In the genomic region with DNA sequence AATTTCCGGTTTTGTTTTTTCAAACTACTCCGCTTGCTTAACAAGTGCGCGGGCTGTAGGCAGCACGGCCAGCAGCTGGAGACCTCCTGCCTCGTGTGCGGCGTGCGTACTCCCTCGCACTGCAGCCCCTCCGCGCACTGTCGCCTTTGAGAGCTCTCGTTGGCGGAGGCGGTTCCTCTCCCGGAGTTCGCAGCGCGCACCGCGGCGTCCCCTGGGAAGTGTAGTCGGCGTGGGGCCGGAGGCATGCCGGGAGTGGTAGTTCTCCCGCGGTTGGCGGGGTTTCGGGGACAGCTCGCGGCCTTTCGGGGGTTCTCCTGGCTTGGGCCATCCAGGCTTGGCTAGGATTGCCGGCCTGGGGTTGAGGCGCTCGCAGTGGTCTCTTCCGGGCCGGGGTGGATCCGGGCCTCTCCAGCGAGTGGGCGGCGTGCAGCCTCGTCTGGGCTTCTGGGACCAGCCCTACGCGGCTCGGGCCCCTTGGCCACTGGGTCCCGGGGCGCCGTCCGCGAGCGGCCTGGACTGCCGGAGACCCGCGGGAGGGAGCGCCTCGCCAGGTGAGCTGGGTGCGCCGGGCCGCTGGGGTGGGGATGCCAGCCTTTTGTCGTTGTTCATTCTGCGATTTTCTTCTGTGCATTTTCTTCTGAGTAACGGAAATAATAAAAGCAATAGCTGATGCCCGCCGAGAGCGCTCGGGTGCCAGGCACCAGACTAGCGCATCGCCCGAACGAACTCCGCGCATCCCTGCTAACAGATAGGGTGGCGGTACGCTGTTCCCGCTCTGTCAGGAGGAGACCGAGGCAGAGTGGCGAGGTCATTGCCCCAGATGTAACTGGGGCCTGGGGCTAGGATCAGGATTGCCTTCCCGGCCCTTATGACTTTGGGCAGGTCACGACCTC, we compare ENCODE assay signal across 1 cellular context.
TF ChIP-seq lines count a peak whose summit lies in the region.

Gene ZNF354C, plus strand, starts transcription at position 258 of the 893 bp plus-strand sequence. CDS start 1,696 bp downstream, outside the sequence.

TF ChIP-seq in HEK293, 187 proteins besides CTCF, POLR2A, EP300 and RAD21 (continued from another document and continues in another):
- TF ChIP-seq, protein P1, sequence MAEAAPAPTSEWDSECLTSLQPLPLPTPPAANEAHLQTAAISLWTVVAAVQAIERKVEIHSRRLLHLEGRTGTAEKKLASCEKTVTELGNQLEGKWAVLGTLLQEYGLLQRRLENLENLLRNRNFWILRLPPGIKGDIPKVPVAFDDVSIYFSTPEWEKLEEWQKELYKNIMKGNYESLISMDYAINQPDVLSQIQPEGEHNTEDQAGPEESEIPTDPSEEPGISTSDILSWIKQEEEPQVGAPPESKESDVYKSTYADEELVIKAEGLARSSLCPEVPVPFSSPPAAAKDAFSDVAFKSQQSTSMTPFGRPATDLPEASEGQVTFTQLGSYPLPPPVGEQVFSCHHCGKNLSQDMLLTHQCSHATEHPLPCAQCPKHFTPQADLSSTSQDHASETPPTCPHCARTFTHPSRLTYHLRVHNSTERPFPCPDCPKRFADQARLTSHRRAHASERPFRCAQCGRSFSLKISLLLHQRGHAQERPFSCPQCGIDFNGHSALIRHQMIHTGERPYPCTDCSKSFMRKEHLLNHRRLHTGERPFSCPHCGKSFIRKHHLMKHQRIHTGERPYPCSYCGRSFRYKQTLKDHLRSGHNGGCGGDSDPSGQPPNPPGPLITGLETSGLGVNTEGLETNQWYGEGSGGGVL (tag by site-specific recombination; IDR thresholded peaks at IDR 0.05) = no peak
- TF ChIP-seq ZNF114 (tag by site-specific recombination; IDR thresholded peaks at IDR 0.05) = no peak
- TF ChIP-seq ZNF692 (tag by site-specific recombination; IDR thresholded peaks at IDR 0.05) = 0 out of 2 replicates have a peak, but pooled peaks have one; percentile 54
- no peak for TF ChIP-seq YY1 (tag by site-specific recombination; IDR thresholded peaks at IDR 0.05)
- no peak for TF ChIP-seq ZNF626 (tag by site-specific recombination; IDR thresholded peaks at IDR 0.05)
- no peak for TF ChIP-seq YY2 (tag by site-specific recombination; IDR thresholded peaks at IDR 0.05)
- TF ChIP-seq WT1 (tag by site-specific recombination; IDR thresholded peaks at IDR 0.05) = no peak
- TF ChIP-seq ZNF677 (tag by site-specific recombination; IDR thresholded peaks at IDR 0.05) = no peak
- no peak for TF ChIP-seq ZNF473 (tag by site-specific recombination; IDR thresholded peaks at IDR 0.05)
- TF ChIP-seq, protein P2, sequence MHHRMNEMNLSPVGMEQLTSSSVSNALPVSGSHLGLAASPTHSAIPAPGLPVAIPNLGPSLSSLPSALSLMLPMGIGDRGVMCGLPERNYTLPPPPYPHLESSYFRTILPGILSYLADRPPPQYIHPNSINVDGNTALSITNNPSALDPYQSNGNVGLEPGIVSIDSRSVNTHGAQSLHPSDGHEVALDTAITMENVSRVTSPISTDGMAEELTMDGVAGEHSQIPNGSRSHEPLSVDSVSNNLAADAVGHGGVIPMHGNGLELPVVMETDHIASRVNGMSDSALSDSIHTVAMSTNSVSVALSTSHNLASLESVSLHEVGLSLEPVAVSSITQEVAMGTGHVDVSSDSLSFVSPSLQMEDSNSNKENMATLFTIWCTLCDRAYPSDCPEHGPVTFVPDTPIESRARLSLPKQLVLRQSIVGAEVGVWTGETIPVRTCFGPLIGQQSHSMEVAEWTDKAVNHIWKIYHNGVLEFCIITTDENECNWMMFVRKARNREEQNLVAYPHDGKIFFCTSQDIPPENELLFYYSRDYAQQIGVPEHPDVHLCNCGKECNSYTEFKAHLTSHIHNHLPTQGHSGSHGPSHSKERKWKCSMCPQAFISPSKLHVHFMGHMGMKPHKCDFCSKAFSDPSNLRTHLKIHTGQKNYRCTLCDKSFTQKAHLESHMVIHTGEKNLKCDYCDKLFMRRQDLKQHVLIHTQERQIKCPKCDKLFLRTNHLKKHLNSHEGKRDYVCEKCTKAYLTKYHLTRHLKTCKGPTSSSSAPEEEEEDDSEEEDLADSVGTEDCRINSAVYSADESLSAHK (tag by site-specific recombination; IDR thresholded peaks at IDR 0.05) = no peak
- no peak for TF ChIP-seq ZNF132 (tag by site-specific recombination; IDR thresholded peaks at IDR 0.05; ENCODE audit: borderline replicate concordance)
- TF ChIP-seq PATZ1 (tag by site-specific recombination; IDR thresholded peaks at IDR 0.05) = peak; percentile 13; the same call in 1 of the 2 replicates
- no peak for TF ChIP-seq ZNF707 (tag by site-specific recombination; IDR thresholded peaks at IDR 0.05)
- TF ChIP-seq ZIC2 (tag by site-specific recombination; IDR thresholded peaks at IDR 0.05) = peak; percentile 54
- TF ChIP-seq ZBTB17 (tag by site-specific recombination; IDR thresholded peaks at IDR 0.05) = peak; percentile 51; the same call in 1 of the 2 replicates
- TF ChIP-seq ZFP69B (tag by site-specific recombination; IDR thresholded peaks at IDR 0.05) = peak; percentile 55; the same call in 1 of the 2 replicates
- no peak for TF ChIP-seq ZEB2 (tag by site-specific recombination; IDR thresholded peaks at IDR 0.05)
- no peak for TF ChIP-seq ZNF248 (tag by site-specific recombination; IDR thresholded peaks at IDR 0.05)
- no peak for TF ChIP-seq RBAK (tag by site-specific recombination; IDR thresholded peaks at IDR 0.05)
- TF ChIP-seq ZNF76 (tag by site-specific recombination; IDR thresholded peaks at IDR 0.05; ENCODE audit: borderline replicate concordance, low read depth) = peak; percentile 99
- TF ChIP-seq ZBTB10 (tag by site-specific recombination; IDR thresholded peaks at IDR 0.05) = 0 out of 2 replicates have a peak, but pooled peaks have one; percentile 42
- TF ChIP-seq, protein P3, sequence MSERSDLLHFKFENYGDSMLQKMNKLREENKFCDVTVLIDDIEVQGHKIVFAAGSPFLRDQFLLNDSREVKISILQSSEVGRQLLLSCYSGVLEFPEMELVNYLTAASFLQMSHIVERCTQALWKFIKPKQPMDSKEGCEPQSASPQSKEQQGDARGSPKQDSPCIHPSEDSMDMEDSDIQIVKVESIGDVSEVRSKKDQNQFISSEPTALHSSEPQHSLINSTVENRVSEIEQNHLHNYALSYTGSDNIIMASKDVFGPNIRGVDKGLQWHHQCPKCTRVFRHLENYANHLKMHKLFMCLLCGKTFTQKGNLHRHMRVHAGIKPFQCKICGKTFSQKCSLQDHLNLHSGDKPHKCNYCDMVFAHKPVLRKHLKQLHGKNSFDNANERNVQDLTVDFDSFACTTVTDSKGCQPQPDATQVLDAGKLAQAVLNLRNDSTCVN (tag by site-specific recombination; optimal IDR thresholded peaks at IDR 0.05) = peak; percentile 77
- TF ChIP-seq ZNF341 (tag by site-specific recombination; IDR thresholded peaks at IDR 0.05; ENCODE audit: low read depth) = peak; percentile 28; the same call in 1 of the 2 replicates
- no peak for TF ChIP-seq ZNF510 (tag by site-specific recombination; IDR thresholded peaks at IDR 0.05; ENCODE audit: insufficient replicate concordance)
- TF ChIP-seq SP3 (tag by site-specific recombination; IDR thresholded peaks at IDR 0.05) = 0 out of 2 replicates have a peak, but pooled peaks have one; percentile 57
- TF ChIP-seq EGR2 (tag by site-specific recombination; IDR thresholded peaks at IDR 0.05; ENCODE audit: low read depth) = peak; percentile 51
- peak; percentile 29; the same call in 1 of the 2 replicates for TF ChIP-seq ZBTB11 (tag by site-specific recombination; conservative IDR thresholded peaks at IDR 0.05; ENCODE audit: low read depth)
- no peak for TF ChIP-seq HIC1 (tag by site-specific recombination; IDR thresholded peaks at IDR 0.05)
- TF ChIP-seq ZNF639 (tag by site-specific recombination; IDR thresholded peaks at IDR 0.05) = no peak
- no peak for TF ChIP-seq ZNF202 (tag by site-specific recombination; IDR thresholded peaks at IDR 0.05; ENCODE audit: borderline replicate concordance)
- TF ChIP-seq ZNF48 (tag by site-specific recombination; IDR thresholded peaks at IDR 0.05) = no peak
